ENCODE assay signal across 1 cellular context in the genomic region with DNA sequence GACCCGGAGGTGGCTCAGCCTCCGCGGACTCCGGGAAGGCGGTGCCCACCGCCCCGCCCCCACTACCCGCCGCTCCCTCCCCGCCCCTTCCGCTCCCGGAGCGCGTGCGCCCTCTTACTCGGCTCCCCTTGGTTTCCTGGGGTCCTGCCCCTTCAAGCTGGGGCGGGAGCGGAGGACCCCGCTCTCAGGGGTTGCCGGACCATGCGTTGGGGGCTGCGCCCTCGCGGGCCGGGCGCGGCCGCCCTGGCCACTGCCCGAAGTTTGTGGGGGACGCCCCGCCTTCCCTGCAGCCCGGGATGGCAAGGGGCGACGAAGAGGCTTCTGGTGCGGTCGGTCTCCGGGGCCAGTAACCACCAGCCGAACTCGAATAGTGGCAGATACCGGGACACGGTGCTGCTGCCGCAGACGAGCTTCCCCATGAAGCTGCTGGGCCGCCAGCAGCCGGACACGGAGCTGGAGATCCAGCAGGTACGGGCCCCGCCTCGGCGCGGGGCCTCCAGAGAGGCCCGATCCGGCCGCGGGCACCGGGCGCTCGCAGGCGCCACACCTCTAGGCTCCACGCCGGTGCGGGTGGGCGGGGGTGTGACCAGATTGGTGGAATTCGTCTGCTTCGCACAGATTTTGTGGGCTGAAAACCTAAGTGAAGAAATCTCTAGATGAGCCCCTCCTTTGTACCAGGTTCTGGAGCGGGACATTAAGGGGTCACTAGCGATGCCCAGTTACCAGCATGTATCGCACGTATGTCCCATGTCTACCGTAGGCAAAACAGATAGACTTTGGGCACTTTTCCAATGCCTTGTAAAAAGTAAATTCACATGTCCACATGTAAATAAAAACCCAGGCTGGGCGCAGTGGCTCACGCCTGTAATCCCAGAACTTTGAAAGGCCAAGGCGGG.
TF ChIP-seq lines count a peak whose summit lies in the region.

IARS2 (plus strand) TSS at position 117 of the 896 bp plus-strand sequence; CDS start at position 202, 85 bp downstream.

TF ChIP-seq in HCT116, 20 proteins besides CTCF, POLR2A, EP300 and RAD21 (continued from another document):
- TF ChIP-seq, protein P1, sequence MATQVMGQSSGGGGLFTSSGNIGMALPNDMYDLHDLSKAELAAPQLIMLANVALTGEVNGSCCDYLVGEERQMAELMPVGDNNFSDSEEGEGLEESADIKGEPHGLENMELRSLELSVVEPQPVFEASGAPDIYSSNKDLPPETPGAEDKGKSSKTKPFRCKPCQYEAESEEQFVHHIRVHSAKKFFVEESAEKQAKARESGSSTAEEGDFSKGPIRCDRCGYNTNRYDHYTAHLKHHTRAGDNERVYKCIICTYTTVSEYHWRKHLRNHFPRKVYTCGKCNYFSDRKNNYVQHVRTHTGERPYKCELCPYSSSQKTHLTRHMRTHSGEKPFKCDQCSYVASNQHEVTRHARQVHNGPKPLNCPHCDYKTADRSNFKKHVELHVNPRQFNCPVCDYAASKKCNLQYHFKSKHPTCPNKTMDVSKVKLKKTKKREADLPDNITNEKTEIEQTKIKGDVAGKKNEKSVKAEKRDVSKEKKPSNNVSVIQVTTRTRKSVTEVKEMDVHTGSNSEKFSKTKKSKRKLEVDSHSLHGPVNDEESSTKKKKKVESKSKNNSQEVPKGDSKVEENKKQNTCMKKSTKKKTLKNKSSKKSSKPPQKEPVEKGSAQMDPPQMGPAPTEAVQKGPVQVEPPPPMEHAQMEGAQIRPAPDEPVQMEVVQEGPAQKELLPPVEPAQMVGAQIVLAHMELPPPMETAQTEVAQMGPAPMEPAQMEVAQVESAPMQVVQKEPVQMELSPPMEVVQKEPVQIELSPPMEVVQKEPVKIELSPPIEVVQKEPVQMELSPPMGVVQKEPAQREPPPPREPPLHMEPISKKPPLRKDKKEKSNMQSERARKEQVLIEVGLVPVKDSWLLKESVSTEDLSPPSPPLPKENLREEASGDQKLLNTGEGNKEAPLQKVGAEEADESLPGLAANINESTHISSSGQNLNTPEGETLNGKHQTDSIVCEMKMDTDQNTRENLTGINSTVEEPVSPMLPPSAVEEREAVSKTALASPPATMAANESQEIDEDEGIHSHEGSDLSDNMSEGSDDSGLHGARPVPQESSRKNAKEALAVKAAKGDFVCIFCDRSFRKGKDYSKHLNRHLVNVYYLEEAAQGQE (IDR thresholded peaks at IDR 0.05; ENCODE audit: low read depth), result no peak
- TF ChIP-seq EZH2phosphoT487 (IDR thresholded peaks at IDR 0.05; ENCODE audit: borderline replicate concordance), result no peak
- TF ChIP-seq ZBTB33 (IDR thresholded peaks at IDR 0.05; ENCODE audit: extremely low read depth, insufficient replicate concordance, low read length), result no peak
- TF ChIP-seq CEBPB (IDR thresholded peaks at IDR 0.05; ENCODE audit: low read depth), result no peak
- no peak for TF ChIP-seq CBX3 (IDR thresholded peaks at IDR 0.05; ENCODE audit: low read depth)
- TF ChIP-seq SRF (IDR thresholded peaks at IDR 0.05; ENCODE audit: low read depth), result no peak
